ENCODE assay signal across 29 cellular contexts in genomic region chr15:75056036-75056435, GRCh38. TPM values are rescaled to one million over a fixed set of nuclear protein-coding genes. Genes with fewer than 3 reads are reported as not detected.
DNase-seq lines count a peak whose midpoint lies in the region; ATAC-seq and TF ChIP-seq lines count a peak whose summit lies in the region.
"Had no signal": no experiment of that assay in that cellular context is flagged by ENCODE, and none has a peak within 500 bp of the region (broad histone marks: within the 10 kb centered on the region; RNA-seq: fewer than 3 reads in every experiment).

No MANE protein-coding gene starts in this region.

- CTCF ChIA-PET in HEK293 (lab: Yijun Ruan, JAX): interaction anchor here (0.6 to 1.1 kb wide), 2 partner anchors 10 to 21 kb away, joined by 3 to 6 read pairs; no protein-coding TSS in a partner anchor

- H3K27ac Mint-ChIP-seq in T-helper 2 cell treated with Interferon-gamma antibody and Interleukin-4, amounts not matched to agents 5 μg/mL and 100 μg/mL, for 36 hours: peak overlapping the region; percentile 52
- peak overlapping the region; percentile 6 for H3K27ac Mint-ChIP-seq in dendritic cell treated with granulocyte-macrophage colony-stimulating factor and Interleukin-4, amounts not matched to agents 40 ng/mL and 50 ng/mL, for 4 days
- H3K27ac Mint-ChIP-seq in stimulated activated effector memory CD8-positive, alpha-beta T cell treated with anti-CD3 and anti-CD28 coated beads, Interleukin-12 subunit alpha, Interleukin-12 subunit beta, amount 100 ng/mL, for 72 hours: no peak overlapping the region
- H3K27ac Mint-ChIP-seq: GM23338, T-cell had no signal

- no peak for ATAC-seq in stimulated activated effector memory CD8-positive, alpha-beta T cell treated with anti-CD3 and anti-CD28 coated beads, Interleukin-12 subunit alpha, Interleukin-12 subunit beta, amount 100 ng/mL, for 72 hours
- ATAC-seq: GM23338; heart right ventricle; naive thymus-derived CD4-positive, alpha-beta T cell; stimulated activated naive CD8-positive, alpha-beta T cell treated with anti-CD3 and anti-CD28 coated beads, Interleukin-15, Interleukin-2, amounts not matched to agents 100 U/mL and 50 U/mL, for 24 hours; T-cell had no signal

- no peaks in the 10 kb centered on the region for H3K9me3 ChIP-seq in HEK293 (ENCODE audit: control insufficient read depth, insufficient read depth, low read depth, low read length)
- H3K9me3 ChIP-seq: esophagus squamous epithelium, heart right ventricle, thoracic aorta, uterus had no signal

- H3K9me3 Mint-ChIP-seq in T-helper 2 cell treated with Interferon-gamma antibody and Interleukin-4, amounts not matched to agents 5 μg/mL and 100 μg/mL, for 36 hours: no peaks in the 10 kb centered on the region
- H3K9me3 Mint-ChIP-seq in dendritic cell treated with granulocyte-macrophage colony-stimulating factor and Interleukin-4, amounts not matched to agents 40 ng/mL and 50 ng/mL, for 4 days: no peaks in the 10 kb centered on the region
- no peaks in the 10 kb centered on the region for H3K9me3 Mint-ChIP-seq in stimulated activated effector memory CD8-positive, alpha-beta T cell treated with anti-CD3 and anti-CD28 coated beads, Interleukin-12 subunit alpha, Interleukin-12 subunit beta, amount 100 ng/mL, for 72 hours
- H3K9me3 Mint-ChIP-seq: CD14-positive monocyte; GM23338; naive thymus-derived CD4-positive, alpha-beta T cell; T-cell had no signal

- H3K27ac ChIP-seq in HEK293 (ENCODE audit: extremely low read depth, low read depth, low read length): no peak overlapping the region
- H3K27ac ChIP-seq: esophagus squamous epithelium, thoracic aorta, uterus had no signal

- no peak overlapping the region for H3K4me3 ChIP-seq in HEK293 (ENCODE audit: low read depth, low read length)
- H3K4me3 ChIP-seq: esophagus squamous epithelium, GM23338, heart right ventricle, thoracic aorta, uterus had no signal

- peaks cover 5% of the 10 kb centered on the region; the same call in 1 of the 2 replicates for H3K4me1 ChIP-seq in HEK293 (ENCODE audit: control insufficient read depth, insufficient read depth, low read length)
- H3K4me1 ChIP-seq: esophagus squamous epithelium, uterus had no signal

- POLR2A ChIA-PET in HEK293 (lab: Yijun Ruan, JAX): interaction anchor here (0.9 kb wide), 1 partner anchor 145 kb away, joined by 3 read pairs; the partner anchor contains the start of gene C15orf39

- no peak for TF ChIP-seq CTCF in HEK293 (tag by site-specific recombination; IDR thresholded peaks at IDR 0.05)

- DNase-seq in T-helper 2 cell treated with Interferon-gamma antibody and Interleukin-4, amounts not matched to agents 5 μg/mL and 100 μg/mL, for 36 hours (ENCODE audit: low spot score): no peak
- DNase-seq in T-helper 2 cell (no peak), posterior vena cava (ENCODE audit: low spot score) (peak; percentile 71), GOT3 (lab: John Stamatoyannopoulos, UW) (no peak)
- no peak for DNase-seq in stimulated activated effector memory CD8-positive, alpha-beta T cell treated with anti-CD3 and anti-CD28 coated beads, Interleukin-12 subunit alpha, Interleukin-12 subunit beta, amount 100 ng/mL, for 72 hours (ENCODE audit: low spot score in 2 of 2)
- DNase-seq in activated CD4-positive, alpha-beta T cell treated with anti-CD3 and anti-CD28 coated beads for 4 hours: no peak
- DNase-seq: 8988T; activated CD4-positive, CD25-positive, alpha-beta regulatory T cell treated with anti-CD3 and anti-CD28 coated beads, Interleukin-2, amount 50 U/mL, for 72 hours; activated effector memory CD4-positive, alpha-beta T cell treated with anti-CD3 and anti-CD28 coated beads, Interleukin-2, amount 50 U/mL, for 16 hours; central memory CD4-positive, alpha-beta T cell; dermis blood vessel endothelial cell; esophagus squamous epithelium; foreskin melanocyte; heart right ventricle; kidney; naive thymus-derived CD4-positive, alpha-beta T cell; NCI-H1092; NCI-H1694; NCI-H446; NCI-H774; RPMI8226; stimulated activated naive CD8-positive, alpha-beta T cell treated with anti-CD3 and anti-CD28 coated beads, Interleukin-15, Interleukin-2, amounts not matched to agents 100 U/mL and 50 U/mL, for 24 hours; T-cell had no signal

- no peak overlapping the region for H3K4me3 Mint-ChIP-seq in T-helper 2 cell treated with Interferon-gamma antibody and Interleukin-4, amounts not matched to agents 5 μg/mL and 100 μg/mL, for 36 hours
- H3K4me3 Mint-ChIP-seq in dendritic cell treated with granulocyte-macrophage colony-stimulating factor and Interleukin-4, amounts not matched to agents 40 ng/mL and 50 ng/mL, for 4 days: no peak overlapping the region
- H3K4me3 Mint-ChIP-seq in stimulated activated effector memory CD8-positive, alpha-beta T cell treated with anti-CD3 and anti-CD28 coated beads, Interleukin-12 subunit alpha, Interleukin-12 subunit beta, amount 100 ng/mL, for 72 hours: no peak overlapping the region
- H3K4me3 Mint-ChIP-seq: CD14-positive monocyte; GM23338; naive thymus-derived CD4-positive, alpha-beta T cell; T-cell had no signal

- intact Hi-C loops in dendritic cell treated with granulocyte-macrophage colony-stimulating factor and Interleukin-4, amounts not matched to agents 40 ng/mL and 50 ng/mL, for 4 days (cut with micrococcal nuclease): no loop called here
- intact Hi-C loops in posterior vena cava (cut with DNase I): no loop called here

- peaks cover 25% of the 10 kb centered on the region for H3K36me3 Mint-ChIP-seq in T-helper 2 cell treated with Interferon-gamma antibody and Interleukin-4, amounts not matched to agents 5 μg/mL and 100 μg/mL, for 36 hours (ENCODE audit: low read depth)
- no peaks in the 10 kb centered on the region for H3K36me3 Mint-ChIP-seq in dendritic cell treated with granulocyte-macrophage colony-stimulating factor and Interleukin-4, amounts not matched to agents 40 ng/mL and 50 ng/mL, for 4 days (ENCODE audit: low read depth)
- no peaks in the 10 kb centered on the region for H3K36me3 Mint-ChIP-seq in stimulated activated effector memory CD8-positive, alpha-beta T cell treated with anti-CD3 and anti-CD28 coated beads, Interleukin-12 subunit alpha, Interleukin-12 subunit beta, amount 100 ng/mL, for 72 hours

- H3K36me3 ChIP-seq in HEK293 (ENCODE audit: control insufficient read depth in 2 of 2, insufficient read depth in 1 of 2, low read length in 2 of 2): no peaks in the 10 kb centered on the region; a peak in 1 of 3 replicates
- H3K36me3 ChIP-seq: esophagus squamous epithelium, heart right ventricle, thoracic aorta, uterus had no signal

- H3K27me3 Mint-ChIP-seq in T-helper 2 cell treated with Interferon-gamma antibody and Interleukin-4, amounts not matched to agents 5 μg/mL and 100 μg/mL, for 36 hours (ENCODE audit: low read depth): no peaks in the 10 kb centered on the region
- peaks cover 3% of the 10 kb centered on the region for H3K27me3 Mint-ChIP-seq in dendritic cell treated with granulocyte-macrophage colony-stimulating factor and Interleukin-4, amounts not matched to agents 40 ng/mL and 50 ng/mL, for 4 days
- H3K27me3 Mint-ChIP-seq: naive thymus-derived CD4-positive, alpha-beta T cell; T-cell had no signal

- peaks cover 38% of the 10 kb centered on the region for H3K4me1 Mint-ChIP-seq in T-helper 2 cell treated with Interferon-gamma antibody and Interleukin-4, amounts not matched to agents 5 μg/mL and 100 μg/mL, for 36 hours (ENCODE audit: low read depth)
- peaks cover 42% of the 10 kb centered on the region for H3K4me1 Mint-ChIP-seq in dendritic cell treated with granulocyte-macrophage colony-stimulating factor and Interleukin-4, amounts not matched to agents 40 ng/mL and 50 ng/mL, for 4 days (ENCODE audit: low read depth)
- peaks cover 10% of the 10 kb centered on the region for H3K4me1 Mint-ChIP-seq in stimulated activated effector memory CD8-positive, alpha-beta T cell treated with anti-CD3 and anti-CD28 coated beads, Interleukin-12 subunit alpha, Interleukin-12 subunit beta, amount 100 ng/mL, for 72 hours
- H3K4me1 Mint-ChIP-seq: GM23338, T-cell had no signal

TF ChIP-seq in HEK293, 187 proteins besides CTCF, POLR2A, EP300 and RAD21:
- TF ChIP-seq ZNF600 (tag by site-specific recombination; IDR thresholded peaks at IDR 0.05) (peak; percentile 44; the same call in 1 of the 2 replicates), PRDM1 (tag by site-specific recombination; IDR thresholded peaks at IDR 0.05) (no peak), ZNF157 (tag by site-specific recombination; IDR thresholded peaks at IDR 0.05) (no peak), KLF1 (tag by site-specific recombination; IDR thresholded peaks at IDR 0.05) (no peak), ZNF302 (tag by site-specific recombination; IDR thresholded peaks at IDR 0.05; ENCODE audit: low read depth) (no peak), KLF16 (tag by site-specific recombination; IDR thresholded peaks at IDR 0.05) (no peak), ZNF555 (tag by site-specific recombination; conservative IDR thresholded peaks at IDR 0.05) (no peak), ZNF426 (tag by site-specific recombination; IDR thresholded peaks at IDR 0.05) (no peak), ZNF521 (tag by site-specific recombination; IDR thresholded peaks at IDR 0.05) (no peak)

RNA-seq across cellular contexts. Expression of gene PPCDC, which starts 32.6 kb away (rescaled TPM):
- total RNA-seq in posterior vena cava: 10 to 100 TPM in 1 of 2 donors, 1 to 10 TPM in 1; 9.2 to 11.0 TPM
